In genomic region chr17:27294689-27295630, GRCh38 we compare ENCODE assay signal across 8 cellular contexts. TPM values are rescaled to one million over a fixed set of nuclear protein-coding genes. Genes with fewer than 3 reads are reported as not detected.
DNase-seq lines count a peak whose midpoint lies in the region; ATAC-seq and TF ChIP-seq lines count a peak whose summit lies in the region.

No MANE protein-coding gene starts in this region.

- peaks cover 8% of the 10 kb centered on the region for H3K4me1 ChIP-seq in IMR-90 (ENCODE audit: control insufficient read depth, insufficient read depth, low read length)
- peaks cover 23% of the 10 kb centered on the region for H3K4me1 ChIP-seq in osteoblast (ENCODE audit: insufficient read depth, low read length)

- H3K9me3 ChIP-seq in IMR-90 (ENCODE audit: control insufficient read depth, insufficient read depth, low read length) (no peaks in the 10 kb centered on the region), osteoblast (ENCODE audit: low read depth, low read length) (no peaks in the 10 kb centered on the region)

- peak overlapping the region; percentile 96 to 97; a peak in 3 of 4 replicates for H4K8ac ChIP-seq in IMR-90 (ENCODE audit: low read depth in 2 of 2, low read length in 2 of 2)

- WGBS in IMR-90 (ENCODE audit: extremely low coverage in 2 of 2, insufficient read length in 1 of 2), 2 experiments: 0% methylated on average over 1 of the region's 21 CpGs; no CpG with 5 or more reads in 1 of the 2 experiments

- peak overlapping the region; percentile 95 for H3K23ac ChIP-seq in IMR-90 (ENCODE audit: low read depth, low read length)

- peak overlapping the region; percentile 93 for H2BK5ac ChIP-seq in IMR-90 (ENCODE audit: low read depth, low read length, poor library complexity, severe bottlenecking)

- BruUV-seq in IMR-90 (replicated peaks; lab: Mats Ljungman, UMichigan): TSS peak; percentile 39

- H3K9ac ChIP-seq in IMR-90 (ENCODE audit: low read depth, low read length): peak overlapping the region; percentile 97

- intact Hi-C loops in IMR-90 (cut with micrococcal nuclease): loop anchor here (1.0 kb wide), 2 partner anchors 50 to 59 kb away; no protein-coding TSS in a partner anchor

- H3K36me3 ChIP-seq in IMR-90 (ENCODE audit: control insufficient read depth, insufficient read depth, low read length) (peaks cover 3% of the 10 kb centered on the region; the same call in 1 of the 2 replicates), osteoblast (ENCODE audit: insufficient read depth, low read length) (no peaks in the 10 kb centered on the region)

- H3K27me3 ChIP-seq in IMR-90 (ENCODE audit: control insufficient read depth, insufficient read depth, low read length) (no peaks in the 10 kb centered on the region), osteoblast (ENCODE audit: insufficient read depth, low read length) (no peaks in the 10 kb centered on the region)

- TF ChIP-seq CTCF in IMR-90 (conservative IDR thresholded peaks at IDR 0.05; ENCODE audit: low read depth, low read length) (no peak), osteoblast (IDR thresholded peaks at IDR 0.05; ENCODE audit: extremely low read depth, low read depth, low read length) (no peak)

- peaks cover 10% of the 10 kb centered on the region for H3K9me1 ChIP-seq in IMR-90 (ENCODE audit: insufficient read depth, low read length)

- in situ Hi-C loops in IMR-90 (cut with MboI; ENCODE audit: low sequenced_read_pairs): loop anchor here (5.0 kb wide), 1 partner anchor 48 kb away; no protein-coding TSS in a partner anchor

- peak overlapping the region; percentile 56 for H2BK120ac ChIP-seq in IMR-90 (ENCODE audit: low read depth, low read length)

- peak overlapping the region; percentile 80 for H3K18ac ChIP-seq in IMR-90 (ENCODE audit: low read depth, low read length)

- dilution Hi-C loops in IMR-90 (cut with HindIII; ENCODE audit: low sequenced_read_pairs, unreplicated experiment): no loop called here

- ATAC-seq in GM21576 (IDR thresholded peaks at IDR 0.05; ENCODE audit: unreplicated experiment): peak; percentile 39
- peak; percentile 60 for ATAC-seq in IMR-90 (ENCODE audit: low read depth)

- 0 out of 2 replicates have a peak overlapping the region, but pooled peaks have one; percentile 24 for H2BK20ac ChIP-seq in IMR-90 (ENCODE audit: low read depth, low read length)

- H3K27ac ChIP-seq in IMR-90 (ENCODE audit: insufficient read depth, low read length) (peak overlapping the region; percentile 96), osteoblast (ENCODE audit: low read depth, low read length) (peak overlapping the region; percentile 98)

- peak overlapping the region; percentile 92 for H3K56ac ChIP-seq in IMR-90 (ENCODE audit: extremely low read depth, insufficient read depth, low read length)

- H4K91ac ChIP-seq in IMR-90 (ENCODE audit: insufficient read depth, low read depth, low read length): peak overlapping the region; percentile 93

- peak overlapping the region; percentile 21; the same call in 1 of the 3 replicates for H2BK15ac ChIP-seq in IMR-90 (ENCODE audit: low read depth, low read length)

- TF ChIP-seq POLR2A in IMR-90 (IDR thresholded peaks at IDR 0.05; ENCODE audit: low read depth, low read length): peak; percentile 1; the same call in 1 of the 2 replicates

- CTCF ChIA-PET in IMR-90 (lab: Yijun Ruan, JAX): interaction anchor here (0.7 to 1.0 kb wide), 4 partner anchors 9 to 50 kb away, joined by 3 to 4 read pairs (median 3); no protein-coding TSS in a partner anchor

- H3K79me1 ChIP-seq in IMR-90 (ENCODE audit: low read depth in 1 of 2, low read length in 2 of 2): peaks cover 4 to 35% of the 10 kb centered on the region in 2 experiments; a peak in 2 of 4 replicates

- H3K4me2 ChIP-seq in IMR-90 (ENCODE audit: low read depth, low read length) (peak overlapping the region; percentile 94), osteoblast (ENCODE audit: insufficient read depth, low read length) (peak overlapping the region; percentile 85)

- H4K20me1 ChIP-seq in IMR-90 (ENCODE audit: insufficient read depth, low read length) (peaks cover 41% of the 10 kb centered on the region), osteoblast (ENCODE audit: insufficient read depth, low read length) (peaks cover 18% of the 10 kb centered on the region)

- peak overlapping the region; percentile 98 for H3K4ac ChIP-seq in IMR-90 (ENCODE audit: low read depth, low read length)

- peak; percentile 87 for DNase-seq in ELR (ENCODE audit: low read depth)
- peak; percentile 83 for DNase-seq in IMR-90
- peak; percentile 21 for DNase-seq in activated naive CD4-positive, alpha-beta T cell treated with anti-CD3 and anti-CD28 coated beads, Interleukin-2, amount 50 U/mL, for 16 hours
- DNase-seq in glomerular endothelial cell (ENCODE audit: extremely low read depth, low read depth, low spot score): peak; percentile 56
- peak; percentile 73 for DNase-seq in osteoblast (ENCODE audit: insufficient read length, low spot score, missing footprints)
- no peak for DNase-seq in NCI-H2196 treated with DMSO at 0.1 percent for 48 hours (lab: John Stamatoyannopoulos, UW; ENCODE audit: unreplicated experiment)

- TF ChIP-seq RAD21 in IMR-90 (IDR thresholded peaks at IDR 0.05; ENCODE audit: low read length): 0 out of 2 replicates have a peak, but pooled peaks have one; percentile 15

- H2AK5ac ChIP-seq in IMR-90 (ENCODE audit: low read depth, low read length): peak overlapping the region; percentile 90

- peaks cover 59% of the 10 kb centered on the region for H3K79me2 ChIP-seq in osteoblast (ENCODE audit: insufficient read depth, low read length)

- H2AK9ac ChIP-seq in IMR-90 (replicated peaks; ENCODE audit: low read depth, low read length, poor library complexity): peak overlapping the region; percentile 99

- H3K14ac ChIP-seq in IMR-90 (replicated peaks; ENCODE audit: low read depth, low read length): peak overlapping the region; percentile 99

- H2AFZ ChIP-seq in IMR-90 (replicated peaks; ENCODE audit: low read length, poor library complexity) (peak overlapping the region; percentile 98), osteoblast (ENCODE audit: low read length) (peak overlapping the region; percentile 85)

- peak overlapping the region; percentile 74 for H4K5ac ChIP-seq in IMR-90 (ENCODE audit: low read depth, low read length)

- POLR2A ChIA-PET in IMR-90 (lab: Charles Lee; ENCODE audit: unreplicated experiment): interaction anchor here (0.7 to 1.5 kb wide), 8 partner anchors 8 to 58 kb away, joined by 3 to 7 read pairs (median 4); no protein-coding TSS in a partner anchor

- peak overlapping the region; percentile 83 for H3K4me3 ChIP-seq in IMR-90 (ENCODE audit: insufficient read depth, low read depth, low read length)
- peak overlapping the region; percentile 87 for H3K4me3 ChIP-seq in osteoblast (ENCODE audit: insufficient read depth, low read length)

TF ChIP-seq in IMR-90, 13 proteins besides CTCF, POLR2A, EP300 and RAD21 (continues in another document):
- no peak for TF ChIP-seq USF2 (IDR thresholded peaks at IDR 0.05; ENCODE audit: low read depth, low read length)
- TF ChIP-seq ELK1 (IDR thresholded peaks at IDR 0.05; ENCODE audit: borderline replicate concordance, low read depth, low read length): no peak
- no peak for TF ChIP-seq RFX5 (IDR thresholded peaks at IDR 0.05; ENCODE audit: low read depth, low read length)
- no peak for TF ChIP-seq RCOR1 (IDR thresholded peaks at IDR 0.05; ENCODE audit: insufficient replicate concordance, low read length)

TF ChIP-seq in PFSK-1, 5 proteins besides CTCF, POLR2A, EP300 and RAD21:
- TF ChIP-seq FOXP2 (optimal IDR thresholded peaks at IDR 0.05; ENCODE audit: borderline replicate concordance, extremely low read depth, extremely low read length, insufficient read depth): no peak
- TF ChIP-seq SIN3A (IDR thresholded peaks at IDR 0.05; ENCODE audit: borderline replicate concordance, insufficient read depth, low read length): peak; percentile 72; the same call in 1 of the 2 replicates
- peak; percentile 20; the same call in 1 of the 2 replicates for TF ChIP-seq TAF1 (IDR thresholded peaks at IDR 0.05; ENCODE audit: borderline replicate concordance, insufficient read depth, low read length)

RNA-seq across cellular contexts. Expression of gene WSB1, which starts 1.0 kb away (rescaled TPM):
- total RNA-seq in IMR-90 (2012; rRNA removed) (112 and 140 TPM in 2 replicates), glomerular endothelial cell (85.3 and 235 TPM in 2 replicates), osteoblast (158 and 177 TPM in 2 replicates)
- 266 and 289 TPM in 2 replicates for polyA plus RNA-seq in IMR-90 (2012; rRNA removed)
- polyA plus RNA-seq in IMR-90 (2012; cell fraction: cytosol; rRNA removed): 58.9 and 85.8 TPM in 2 replicates
- polyA plus RNA-seq in IMR-90 (2012; cell fraction: nucleus; rRNA removed; ENCODE audit: low replicate concordance): 1,097 and 1,897 TPM in 2 replicates
- 78.7 TPM for polyA plus RNA-seq in PFSK-1 (2012; ENCODE audit: insufficient read length, low read depth)
